7 cellular contexts compared by ENCODE assay signal in the genomic region with DNA sequence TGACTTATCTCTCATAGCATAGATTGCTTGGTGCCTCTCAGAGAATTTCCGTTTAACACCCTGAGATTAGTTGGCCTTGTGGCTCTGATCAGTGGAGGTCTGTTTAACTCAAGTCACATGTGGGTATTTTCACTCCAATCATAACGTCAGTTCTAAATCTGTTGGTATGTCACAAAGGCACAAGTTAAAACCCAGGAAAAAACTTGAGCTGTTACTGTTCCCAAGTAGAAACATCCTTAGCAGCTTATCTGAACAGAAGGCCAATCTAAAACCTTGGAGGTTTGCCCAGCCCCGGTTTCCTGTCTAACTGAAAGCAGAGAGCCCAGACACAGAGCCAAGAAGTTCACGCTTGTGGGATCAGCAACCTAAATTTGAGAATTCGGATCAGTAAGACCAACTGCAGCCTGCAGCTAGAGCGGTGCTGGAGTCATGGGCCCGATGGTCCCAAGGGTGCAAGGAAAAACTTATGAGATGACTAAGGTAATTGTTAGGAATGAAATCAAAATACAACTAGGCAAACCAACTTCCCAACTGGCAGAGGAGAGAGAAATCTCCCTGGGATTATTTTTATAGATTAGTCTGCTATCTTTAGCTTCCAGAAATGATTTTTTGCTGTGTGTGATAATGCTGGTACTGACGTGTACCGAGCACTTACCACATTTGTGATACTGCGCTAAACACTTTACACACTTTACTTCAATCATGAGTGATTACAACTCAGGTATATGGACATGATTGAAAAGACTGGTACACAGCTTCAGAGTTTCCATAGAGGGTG.
DNase-seq lines count a peak whose midpoint lies in the region; ATAC-seq and TF ChIP-seq lines count a peak whose summit lies in the region.

No MANE protein-coding gene starts in this region.

- peak overlapping the region; percentile 60 for H3K27ac ChIP-seq in upper lobe of right lung

- intact Hi-C loops in lower leg skin (cut with DNase I; ENCODE audit: low total_unique reads), result no loop called here
- intact Hi-C loops in upper lobe of right lung (cut with DNase I), result no loop called here

- in situ Hi-C loops in HAP-1 (cut with MboI; ENCODE audit: low sequenced_read_pairs), result no loop called here

- H3K36me3 ChIP-seq in MG63, result no peaks in the 10 kb centered on the region
- H3K36me3 ChIP-seq in upper lobe of right lung, result no peaks in the 10 kb centered on the region
- no peaks in the 10 kb centered on the region for H3K36me3 ChIP-seq in HAP-1 (replicated peaks)

- H3K9me3 ChIP-seq in MG63 (no peaks in the 10 kb centered on the region), upper lobe of right lung (no peaks in the 10 kb centered on the region), HAP-1 (no peaks in the 10 kb centered on the region)

- no peak for TF ChIP-seq POLR2A in lower leg skin (IDR thresholded peaks at IDR 0.05)

- 21 to 23% methylated on average over 10 of the region's 10 CpGs for WGBS in lower leg skin, 2 donors

- H3K4me1 ChIP-seq in upper lobe of right lung (peaks cover 14% of the 10 kb centered on the region), HAP-1 (no peaks in the 10 kb centered on the region)

- DNase-seq in MG63, result peak; percentile 95
- DNase-seq in cardiac fibroblast (ENCODE audit: low read depth in 2 of 2), result peak; percentile 86 to 99
- DNase-seq in lower leg skin (ENCODE audit: low spot score in 2 of 2), result peak; percentile 87 to 96
- peak; percentile 66 for DNase-seq in upper lobe of right lung
- no peak for DNase-seq in NCI-H345 treated with DMSO at 0.1 percent for 48 hours (lab: John Stamatoyannopoulos, UW; ENCODE audit: unreplicated experiment)
- no peak for DNase-seq in HAP-1 (ENCODE audit: low spot score in 2 of 2)

- H3K4me3 ChIP-seq in MG63, result no peak overlapping the region
- H3K4me3 ChIP-seq in cardiac fibroblast (replicated peaks in 1 of 2; ENCODE audit: low read depth in 2 of 2, low read length in 2 of 2), result no peak overlapping the region
- H3K4me3 ChIP-seq in lower leg skin (ENCODE audit: low read depth, poor library complexity, severe bottlenecking), result no peak overlapping the region
- no peak overlapping the region for H3K4me3 ChIP-seq in upper lobe of right lung
- H3K4me3 ChIP-seq in HAP-1, result no peak overlapping the region

- ATAC-seq in upper lobe of right lung (peak; percentile 76), HG03095 (IDR thresholded peaks at IDR 0.05; ENCODE audit: unreplicated experiment) (no peak)

- TF ChIP-seq CTCF in cardiac fibroblast (IDR thresholded peaks at IDR 0.05; ENCODE audit: low read depth, low read length) (no peak), lower leg skin (IDR thresholded peaks at IDR 0.05) (no peak), upper lobe of right lung (IDR thresholded peaks at IDR 0.05) (no peak)

- H3K27me3 ChIP-seq in MG63 (no peaks in the 10 kb centered on the region), upper lobe of right lung (no peaks in the 10 kb centered on the region), HAP-1 (ENCODE audit: low read depth) (peaks cover 2% of the 10 kb centered on the region; the same call in 1 of the 2 replicates)

Comparison
In these comparisons a context has a peak if more than half of its experiments do, and no peak if none do; other contexts are left out.
1. DNase-seq: peak in MG63 (single experiment), cardiac fibroblast (2 of 2), lower leg skin (2 of 2) and upper lobe of right lung (single experiment); none in NCI-H345 treated with DMSO at 0.1 percent for 48 hours (single experiment) and HAP-1 (0 of 2).